Comparison of ENCODE assay signal across 1 cellular context in the genomic region with DNA sequence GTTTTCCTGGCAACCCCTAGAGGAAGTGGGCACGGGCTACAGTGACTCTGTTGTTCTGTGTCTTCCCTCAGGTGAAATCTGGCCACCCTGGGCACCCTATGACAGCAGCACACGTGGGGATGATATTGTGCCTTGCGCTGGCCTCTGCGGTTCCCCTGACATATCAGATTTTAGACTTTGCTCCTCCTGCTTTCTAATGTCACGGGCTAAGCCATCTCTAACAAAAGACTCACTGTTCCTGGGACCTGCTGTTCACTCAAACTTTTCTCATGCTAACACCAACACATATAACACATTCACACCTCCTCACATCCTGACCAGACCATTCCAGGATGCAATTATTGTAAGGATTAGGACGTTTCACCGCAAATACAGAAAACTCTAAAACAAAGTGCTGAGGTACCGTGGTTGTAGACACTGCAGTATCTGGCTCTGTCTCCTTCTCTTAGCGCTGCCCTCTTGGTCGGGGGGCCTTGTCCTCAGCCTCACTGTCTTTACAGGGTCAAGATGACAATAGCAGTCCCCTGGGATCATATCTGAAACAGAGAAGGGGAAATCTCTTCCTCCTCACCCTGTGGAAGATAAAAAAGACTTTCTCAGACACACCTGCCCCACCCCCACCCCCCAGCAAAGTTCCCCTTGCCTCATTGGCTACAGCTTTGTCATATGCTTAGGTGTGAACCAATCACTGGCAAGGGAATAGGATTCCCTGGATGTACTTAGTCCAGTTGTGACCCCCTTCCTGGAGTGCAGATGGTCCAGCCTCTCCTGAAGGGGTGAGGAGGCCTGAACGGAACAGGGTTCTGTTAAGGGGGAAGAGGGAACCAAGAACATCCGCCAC.
TF ChIP-seq lines count a peak whose summit lies in the region.

No MANE protein-coding gene starts in this region.

TF ChIP-seq in HepG2, 621 proteins besides CTCF, POLR2A, EP300 and RAD21 (continued from another document and continues in another):
- TF ChIP-seq ZNF180 (CRISPR knock-in tag; IDR thresholded peaks at IDR 0.05; ENCODE audit: borderline replicate concordance, low read depth) (no peak), ZNF331 (CRISPR knock-in tag; IDR thresholded peaks at IDR 0.05) (0 out of 2 replicates have a peak, but pooled peaks have one; percentile 12), HOXA5 (CRISPR knock-in tag; IDR thresholded peaks at IDR 0.05) (no peak), GZF1 (CRISPR knock-in tag; IDR thresholded peaks at IDR 0.05) (no peak), NFKBIZ (CRISPR knock-in tag; IDR thresholded peaks at IDR 0.05) (0 out of 2 replicates have a peak, but pooled peaks have one; percentile 61), ZNF780A (CRISPR knock-in tag; IDR thresholded peaks at IDR 0.05) (no peak), CENPX (CRISPR knock-in tag; IDR thresholded peaks at IDR 0.05) (no peak), TEAD3 (CRISPR knock-in tag; optimal IDR thresholded peaks at IDR 0.05; ENCODE audit: borderline replicate concordance) (peak; percentile 69), FIP1L1 (IDR thresholded peaks at IDR 0.05; ENCODE audit: borderline replicate concordance, insufficient read depth, low read depth, low read length) (no peak), HMG20A (CRISPR knock-in tag; IDR thresholded peaks at IDR 0.05; ENCODE audit: borderline replicate concordance) (peak; percentile 84), ZNF530 (CRISPR knock-in tag; IDR thresholded peaks at IDR 0.05; ENCODE audit: low read depth) (no peak), ZNF816 (CRISPR knock-in tag; IDR thresholded peaks at IDR 0.05; ENCODE audit: borderline replicate concordance) (no peak; the same call in 1 of the 2 replicates), MATR3 (CRISPR knock-in tag; IDR thresholded peaks at IDR 0.05) (no peak), ZNF30 (CRISPR knock-in tag; IDR thresholded peaks at IDR 0.05) (no peak), HOXD1 (CRISPR knock-in tag; IDR thresholded peaks at IDR 0.05) (no peak), SRSF1 (optimal IDR thresholded peaks at IDR 0.05; ENCODE audit: low read depth, low read length) (no peak), ZNF550 (CRISPR knock-in tag; IDR thresholded peaks at IDR 0.05; ENCODE audit: borderline replicate concordance) (no peak), ZNF446 (CRISPR knock-in tag; IDR thresholded peaks at IDR 0.05) (no peak), ZNF761 (CRISPR knock-in tag; conservative IDR thresholded peaks at IDR 0.05) (peak; percentile 54; the same call in 1 of the 2 replicates), ZNF556 (CRISPR knock-in tag; IDR thresholded peaks at IDR 0.05; ENCODE audit: borderline replicate concordance) (peak; percentile 80; the same call in 1 of the 2 replicates), ZNF607 (CRISPR knock-in tag; IDR thresholded peaks at IDR 0.05; ENCODE audit: borderline replicate concordance) (peak; percentile 66; the same call in 1 of the 2 replicates), MTA1 (CRISPR knock-in tag; IDR thresholded peaks at IDR 0.05; ENCODE audit: borderline replicate concordance) (peak; percentile 80), ZNF224 (CRISPR knock-in tag; IDR thresholded peaks at IDR 0.05) (peak; percentile 82; the same call in 1 of the 2 replicates)
- TF ChIP-seq, protein P1, sequence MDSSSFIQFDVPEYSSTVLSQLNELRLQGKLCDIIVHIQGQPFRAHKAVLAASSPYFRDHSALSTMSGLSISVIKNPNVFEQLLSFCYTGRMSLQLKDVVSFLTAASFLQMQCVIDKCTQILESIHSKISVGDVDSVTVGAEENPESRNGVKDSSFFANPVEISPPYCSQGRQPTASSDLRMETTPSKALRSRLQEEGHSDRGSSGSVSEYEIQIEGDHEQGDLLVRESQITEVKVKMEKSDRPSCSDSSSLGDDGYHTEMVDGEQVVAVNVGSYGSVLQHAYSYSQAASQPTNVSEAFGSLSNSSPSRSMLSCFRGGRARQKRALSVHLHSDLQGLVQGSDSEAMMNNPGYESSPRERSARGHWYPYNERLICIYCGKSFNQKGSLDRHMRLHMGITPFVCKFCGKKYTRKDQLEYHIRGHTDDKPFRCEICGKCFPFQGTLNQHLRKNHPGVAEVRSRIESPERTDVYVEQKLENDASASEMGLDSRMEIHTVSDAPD (CRISPR knock-in tag; IDR thresholded peaks at IDR 0.05), result no peak
- TF ChIP-seq, protein P2, sequence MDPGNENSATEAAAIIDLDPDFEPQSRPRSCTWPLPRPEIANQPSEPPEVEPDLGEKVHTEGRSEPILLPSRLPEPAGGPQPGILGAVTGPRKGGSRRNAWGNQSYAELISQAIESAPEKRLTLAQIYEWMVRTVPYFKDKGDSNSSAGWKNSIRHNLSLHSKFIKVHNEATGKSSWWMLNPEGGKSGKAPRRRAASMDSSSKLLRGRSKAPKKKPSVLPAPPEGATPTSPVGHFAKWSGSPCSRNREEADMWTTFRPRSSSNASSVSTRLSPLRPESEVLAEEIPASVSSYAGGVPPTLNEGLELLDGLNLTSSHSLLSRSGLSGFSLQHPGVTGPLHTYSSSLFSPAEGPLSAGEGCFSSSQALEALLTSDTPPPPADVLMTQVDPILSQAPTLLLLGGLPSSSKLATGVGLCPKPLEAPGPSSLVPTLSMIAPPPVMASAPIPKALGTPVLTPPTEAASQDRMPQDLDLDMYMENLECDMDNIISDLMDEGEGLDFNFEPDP (CRISPR knock-in tag; conservative IDR thresholded peaks at IDR 0.05), result no peak
- TF ChIP-seq, protein P3, sequence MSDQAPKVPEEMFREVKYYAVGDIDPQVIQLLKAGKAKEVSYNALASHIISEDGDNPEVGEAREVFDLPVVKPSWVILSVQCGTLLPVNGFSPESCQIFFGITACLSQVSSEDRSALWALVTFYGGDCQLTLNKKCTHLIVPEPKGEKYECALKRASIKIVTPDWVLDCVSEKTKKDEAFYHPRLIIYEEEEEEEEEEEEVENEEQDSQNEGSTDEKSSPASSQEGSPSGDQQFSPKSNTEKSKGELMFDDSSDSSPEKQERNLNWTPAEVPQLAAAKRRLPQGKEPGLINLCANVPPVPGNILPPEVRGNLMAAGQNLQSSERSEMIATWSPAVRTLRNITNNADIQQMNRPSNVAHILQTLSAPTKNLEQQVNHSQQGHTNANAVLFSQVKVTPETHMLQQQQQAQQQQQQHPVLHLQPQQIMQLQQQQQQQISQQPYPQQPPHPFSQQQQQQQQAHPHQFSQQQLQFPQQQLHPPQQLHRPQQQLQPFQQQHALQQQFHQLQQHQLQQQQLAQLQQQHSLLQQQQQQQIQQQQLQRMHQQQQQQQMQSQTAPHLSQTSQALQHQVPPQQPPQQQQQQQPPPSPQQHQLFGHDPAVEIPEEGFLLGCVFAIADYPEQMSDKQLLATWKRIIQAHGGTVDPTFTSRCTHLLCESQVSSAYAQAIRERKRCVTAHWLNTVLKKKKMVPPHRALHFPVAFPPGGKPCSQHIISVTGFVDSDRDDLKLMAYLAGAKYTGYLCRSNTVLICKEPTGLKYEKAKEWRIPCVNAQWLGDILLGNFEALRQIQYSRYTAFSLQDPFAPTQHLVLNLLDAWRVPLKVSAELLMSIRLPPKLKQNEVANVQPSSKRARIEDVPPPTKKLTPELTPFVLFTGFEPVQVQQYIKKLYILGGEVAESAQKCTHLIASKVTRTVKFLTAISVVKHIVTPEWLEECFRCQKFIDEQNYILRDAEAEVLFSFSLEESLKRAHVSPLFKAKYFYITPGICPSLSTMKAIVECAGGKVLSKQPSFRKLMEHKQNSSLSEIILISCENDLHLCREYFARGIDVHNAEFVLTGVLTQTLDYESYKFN (CRISPR knock-in tag; conservative IDR thresholded peaks at IDR 0.05), result peak; percentile 91
- TF ChIP-seq, protein P4, sequence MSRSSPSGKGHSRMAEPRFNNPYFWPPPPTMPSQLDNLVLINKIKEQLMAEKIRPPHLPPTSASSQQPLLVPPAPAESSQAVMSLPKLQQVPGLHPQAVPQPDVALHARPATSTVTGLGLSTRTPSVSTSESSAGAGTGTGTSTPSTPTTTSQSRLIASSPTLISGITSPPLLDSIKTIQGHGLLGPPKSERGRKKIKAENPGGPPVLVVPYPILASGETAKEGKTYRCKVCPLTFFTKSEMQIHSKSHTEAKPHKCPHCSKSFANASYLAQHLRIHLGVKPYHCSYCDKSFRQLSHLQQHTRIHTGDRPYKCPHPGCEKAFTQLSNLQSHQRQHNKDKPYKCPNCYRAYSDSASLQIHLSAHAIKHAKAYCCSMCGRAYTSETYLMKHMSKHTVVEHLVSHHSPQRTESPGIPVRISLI (CRISPR knock-in tag; IDR thresholded peaks at IDR 0.05; ENCODE audit: borderline replicate concordance), result peak; percentile 24; the same call in 1 of the 2 replicates
- TF ChIP-seq, protein P5, sequence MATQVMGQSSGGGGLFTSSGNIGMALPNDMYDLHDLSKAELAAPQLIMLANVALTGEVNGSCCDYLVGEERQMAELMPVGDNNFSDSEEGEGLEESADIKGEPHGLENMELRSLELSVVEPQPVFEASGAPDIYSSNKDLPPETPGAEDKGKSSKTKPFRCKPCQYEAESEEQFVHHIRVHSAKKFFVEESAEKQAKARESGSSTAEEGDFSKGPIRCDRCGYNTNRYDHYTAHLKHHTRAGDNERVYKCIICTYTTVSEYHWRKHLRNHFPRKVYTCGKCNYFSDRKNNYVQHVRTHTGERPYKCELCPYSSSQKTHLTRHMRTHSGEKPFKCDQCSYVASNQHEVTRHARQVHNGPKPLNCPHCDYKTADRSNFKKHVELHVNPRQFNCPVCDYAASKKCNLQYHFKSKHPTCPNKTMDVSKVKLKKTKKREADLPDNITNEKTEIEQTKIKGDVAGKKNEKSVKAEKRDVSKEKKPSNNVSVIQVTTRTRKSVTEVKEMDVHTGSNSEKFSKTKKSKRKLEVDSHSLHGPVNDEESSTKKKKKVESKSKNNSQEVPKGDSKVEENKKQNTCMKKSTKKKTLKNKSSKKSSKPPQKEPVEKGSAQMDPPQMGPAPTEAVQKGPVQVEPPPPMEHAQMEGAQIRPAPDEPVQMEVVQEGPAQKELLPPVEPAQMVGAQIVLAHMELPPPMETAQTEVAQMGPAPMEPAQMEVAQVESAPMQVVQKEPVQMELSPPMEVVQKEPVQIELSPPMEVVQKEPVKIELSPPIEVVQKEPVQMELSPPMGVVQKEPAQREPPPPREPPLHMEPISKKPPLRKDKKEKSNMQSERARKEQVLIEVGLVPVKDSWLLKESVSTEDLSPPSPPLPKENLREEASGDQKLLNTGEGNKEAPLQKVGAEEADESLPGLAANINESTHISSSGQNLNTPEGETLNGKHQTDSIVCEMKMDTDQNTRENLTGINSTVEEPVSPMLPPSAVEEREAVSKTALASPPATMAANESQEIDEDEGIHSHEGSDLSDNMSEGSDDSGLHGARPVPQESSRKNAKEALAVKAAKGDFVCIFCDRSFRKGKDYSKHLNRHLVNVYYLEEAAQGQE (IDR thresholded peaks at IDR 0.05; ENCODE audit: borderline replicate concordance in 1 of 2, low read depth in 1 of 2, low read length in 2 of 2), result no peak
- TF ChIP-seq, protein P6, sequence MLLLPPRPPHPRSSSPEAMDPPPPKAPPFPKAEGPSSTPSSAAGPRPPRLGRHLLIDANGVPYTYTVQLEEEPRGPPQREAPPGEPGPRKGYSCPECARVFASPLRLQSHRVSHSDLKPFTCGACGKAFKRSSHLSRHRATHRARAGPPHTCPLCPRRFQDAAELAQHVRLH (CRISPR knock-in tag; IDR thresholded peaks at IDR 0.05; ENCODE audit: borderline replicate concordance, low read depth), result no peak; the same call in 1 of the 2 replicates
- TF ChIP-seq, protein P7, sequence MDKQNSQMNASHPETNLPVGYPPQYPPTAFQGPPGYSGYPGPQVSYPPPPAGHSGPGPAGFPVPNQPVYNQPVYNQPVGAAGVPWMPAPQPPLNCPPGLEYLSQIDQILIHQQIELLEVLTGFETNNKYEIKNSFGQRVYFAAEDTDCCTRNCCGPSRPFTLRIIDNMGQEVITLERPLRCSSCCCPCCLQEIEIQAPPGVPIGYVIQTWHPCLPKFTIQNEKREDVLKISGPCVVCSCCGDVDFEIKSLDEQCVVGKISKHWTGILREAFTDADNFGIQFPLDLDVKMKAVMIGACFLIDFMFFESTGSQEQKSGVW (CRISPR knock-in tag; IDR thresholded peaks at IDR 0.05; ENCODE audit: borderline replicate concordance), result no peak
- TF ChIP-seq, protein P8, sequence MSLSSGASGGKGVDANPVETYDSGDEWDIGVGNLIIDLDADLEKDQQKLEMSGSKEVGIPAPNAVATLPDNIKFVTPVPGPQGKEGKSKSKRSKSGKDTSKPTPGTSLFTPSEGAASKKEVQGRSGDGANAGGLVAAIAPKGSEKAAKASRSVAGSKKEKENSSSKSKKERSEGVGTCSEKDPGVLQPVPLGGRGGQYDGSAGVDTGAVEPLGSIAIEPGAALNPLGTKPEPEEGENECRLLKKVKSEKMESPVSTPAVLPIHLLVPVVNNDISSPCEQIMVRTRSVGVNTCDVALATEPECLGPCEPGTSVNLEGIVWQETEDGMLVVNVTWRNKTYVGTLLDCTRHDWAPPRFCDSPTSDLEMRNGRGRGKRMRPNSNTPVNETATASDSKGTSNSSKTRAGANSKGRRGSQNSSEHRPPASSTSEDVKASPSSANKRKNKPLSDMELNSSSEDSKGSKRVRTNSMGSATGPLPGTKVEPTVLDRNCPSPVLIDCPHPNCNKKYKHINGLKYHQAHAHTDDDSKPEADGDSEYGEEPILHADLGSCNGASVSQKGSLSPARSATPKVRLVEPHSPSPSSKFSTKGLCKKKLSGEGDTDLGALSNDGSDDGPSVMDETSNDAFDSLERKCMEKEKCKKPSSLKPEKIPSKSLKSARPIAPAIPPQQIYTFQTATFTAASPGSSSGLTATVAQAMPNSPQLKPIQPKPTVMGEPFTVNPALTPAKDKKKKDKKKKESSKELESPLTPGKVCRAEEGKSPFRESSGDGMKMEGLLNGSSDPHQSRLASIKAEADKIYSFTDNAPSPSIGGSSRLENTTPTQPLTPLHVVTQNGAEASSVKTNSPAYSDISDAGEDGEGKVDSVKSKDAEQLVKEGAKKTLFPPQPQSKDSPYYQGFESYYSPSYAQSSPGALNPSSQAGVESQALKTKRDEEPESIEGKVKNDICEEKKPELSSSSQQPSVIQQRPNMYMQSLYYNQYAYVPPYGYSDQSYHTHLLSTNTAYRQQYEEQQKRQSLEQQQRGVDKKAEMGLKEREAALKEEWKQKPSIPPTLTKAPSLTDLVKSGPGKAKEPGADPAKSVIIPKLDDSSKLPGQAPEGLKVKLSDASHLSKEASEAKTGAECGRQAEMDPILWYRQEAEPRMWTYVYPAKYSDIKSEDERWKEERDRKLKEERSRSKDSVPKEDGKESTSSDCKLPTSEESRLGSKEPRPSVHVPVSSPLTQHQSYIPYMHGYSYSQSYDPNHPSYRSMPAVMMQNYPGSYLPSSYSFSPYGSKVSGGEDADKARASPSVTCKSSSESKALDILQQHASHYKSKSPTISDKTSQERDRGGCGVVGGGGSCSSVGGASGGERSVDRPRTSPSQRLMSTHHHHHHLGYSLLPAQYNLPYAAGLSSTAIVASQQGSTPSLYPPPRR (CRISPR knock-in tag; IDR thresholded peaks at IDR 0.05; ENCODE audit: borderline replicate concordance), result peak; percentile 93
- TF ChIP-seq, protein P9, sequence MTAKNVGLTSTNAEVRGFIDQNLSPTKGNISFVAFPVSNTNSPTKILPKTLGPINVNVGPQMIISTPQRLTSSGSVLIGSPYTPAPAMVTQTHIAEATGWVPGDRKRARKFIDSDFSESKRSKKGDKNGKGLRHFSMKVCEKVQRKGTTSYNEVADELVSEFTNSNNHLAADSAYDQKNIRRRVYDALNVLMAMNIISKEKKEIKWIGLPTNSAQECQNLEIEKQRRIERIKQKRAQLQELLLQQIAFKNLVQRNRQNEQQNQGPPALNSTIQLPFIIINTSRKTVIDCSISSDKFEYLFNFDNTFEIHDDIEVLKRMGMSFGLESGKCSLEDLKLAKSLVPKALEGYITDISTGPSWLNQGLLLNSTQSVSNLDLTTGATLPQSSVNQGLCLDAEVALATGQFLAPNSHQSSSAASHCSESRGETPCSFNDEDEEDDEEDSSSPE (CRISPR knock-in tag; IDR thresholded peaks at IDR 0.05), result 0 out of 2 replicates have a peak, but pooled peaks have one; percentile 50
